ENCODE assay signal across 12 cellular contexts in genomic region chr3:197168606-197169005, GRCh38.
A peak's percentile ranks its signal among the peaks of the same experiment; 100 is the strongest.
DNase-seq lines count a peak whose midpoint lies in the region; ATAC-seq lines count a peak whose summit lies in the region.
"Had no signal": no experiment of that assay in that cellular context is flagged by ENCODE, and none has a peak within 500 bp of the region (broad histone marks: within the 10 kb centered on the region; RNA-seq: fewer than 3 reads in every experiment).

No MANE protein-coding gene starts in this region.

- no peak for ATAC-seq in GM18858 (IDR thresholded peaks at IDR 0.05; ENCODE audit: unreplicated experiment)
- ATAC-seq: left cardiac atrium had no signal

- DNase-seq in AG08396 (ENCODE audit: low spot score) (peak; percentile 13), HT1080 (ENCODE audit: low read depth) (peak; percentile 14), astrocyte of the hippocampus (ENCODE audit: low read depth, low spot score) (peak; percentile 53), iris pigment epithelial cell (ENCODE audit: low read depth) (peak; percentile 52), NCI-H1417 treated with DMSO at 0.1 percent for 48 hours (lab: John Stamatoyannopoulos, UW) (no peak), HuH-7.5 (ENCODE audit: low spot score) (no peak)
- no peak for DNase-seq in stimulated activated CD4-positive, alpha-beta T cell treated with anti-CD3 and anti-CD28 coated beads, Interleukin-15, amount 100 ng/mL, for 24 hours
- DNase-seq: activated naive CD8-positive, alpha-beta T cell treated with anti-CD3 and anti-CD28 coated beads for 36 hours; left cardiac atrium; NCI-H146; RPMI8226 had no signal

Comparison
In these comparisons a context has a peak if more than half of its experiments do, and no peak if none do; other contexts are left out.
1. DNase-seq: peak in AG08396 (single experiment), HT1080 (single experiment), astrocyte of the hippocampus (single experiment) and iris pigment epithelial cell (single experiment); none in NCI-H1417 treated with DMSO at 0.1 percent for 48 hours (single experiment), HuH-7.5 (single experiment) and stimulated activated CD4-positive, alpha-beta T cell treated with anti-CD3 and anti-CD28 coated beads, Interleukin-15, amount 100 ng/mL, for 24 hours (single experiment).